8 cellular contexts compared by ENCODE assay signal in the genomic region with DNA sequence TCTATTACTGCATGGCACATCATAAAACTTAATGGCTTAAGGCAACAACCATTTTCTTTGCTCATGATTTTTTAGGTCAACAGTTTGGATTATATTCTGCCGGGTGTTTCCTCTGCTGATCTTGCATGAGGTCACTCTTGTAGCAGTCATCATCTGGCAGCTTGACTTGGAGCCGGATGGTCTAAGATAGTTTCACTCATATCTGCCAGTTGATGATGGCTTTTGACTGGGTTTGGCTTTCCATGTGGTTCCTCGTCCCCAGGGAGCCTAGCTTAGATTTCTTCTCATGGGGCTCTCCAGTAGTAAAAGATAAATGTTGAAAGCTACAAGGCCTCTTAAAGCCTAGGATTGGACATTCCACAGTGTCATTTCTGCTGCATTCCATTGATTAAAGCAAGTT. TPM values are rescaled to one million over a fixed set of nuclear protein-coding genes. Genes with fewer than 3 reads are reported as not detected.
DNase-seq lines count a peak whose midpoint lies in the region; ATAC-seq and TF ChIP-seq lines count a peak whose summit lies in the region.

No MANE protein-coding gene starts in this region.

- ATAC-seq in GM18870 (IDR thresholded peaks at IDR 0.05; ENCODE audit: unreplicated experiment) (peak; percentile 66), HG03378 (IDR thresholded peaks at IDR 0.05; ENCODE audit: unreplicated experiment) (peak; percentile 51)

- no peak overlapping the region for H3K27ac Mint-ChIP-seq in glutamatergic neuron (ENCODE audit: unreplicated experiment)

- H3K27ac ChIP-seq in WERI-Rb-1 (no peak overlapping the region), stomach (peak overlapping the region in 3 of 5 donors; percentile 49 to 65 (median 59))

- no peak for TF ChIP-seq EP300 in stomach (IDR thresholded peaks at IDR 0.05)

- H3K4me1 Mint-ChIP-seq in glutamatergic neuron (ENCODE audit: low read depth, unreplicated experiment), result peaks cover 22% of the 10 kb centered on the region

- no peaks in the 10 kb centered on the region for H3K36me3 Mint-ChIP-seq in glutamatergic neuron (ENCODE audit: unreplicated experiment)

- H3K4me1 ChIP-seq in stomach, result peaks cover 13 to 82% (median 47%) of the 10 kb centered on the region in 4 donors

- H3K4me3 Mint-ChIP-seq in glutamatergic neuron (ENCODE audit: unreplicated experiment), result no peak overlapping the region

- H3K4me3 ChIP-seq in WERI-Rb-1 (ENCODE audit: low read depth, low read length) (no peak overlapping the region), stomach (no peak overlapping the region)

- H3K27me3 ChIP-seq in WERI-Rb-1 (ENCODE audit: insufficient read depth, low read depth, severe bottlenecking), result no peaks in the 10 kb centered on the region
- H3K27me3 ChIP-seq in stomach, result no peaks in the 10 kb centered on the region

- 41 to 59% (median 45%) methylated on average over 3 of the region's 3 CpGs for WGBS in stomach, 5 donors

- DNase-seq in AG08396 (ENCODE audit: low spot score), result peak; percentile 62
- peak; percentile 23 for DNase-seq in WERI-Rb-1
- DNase-seq in glutamatergic neuron, result peak; percentile 37
- DNase-seq in stomach, result no peak
- DNase-seq in NCI-H748 treated with DMSO at 0.1 percent for 48 hours (lab: John Stamatoyannopoulos, UW), result no peak
- DNase-seq in NCI-H2081 treated with DMSO at 0.1 percent for 48 hours (lab: John Stamatoyannopoulos, UW), result no peak

- no peaks in the 10 kb centered on the region for H3K36me3 ChIP-seq in WERI-Rb-1
- no peaks in the 10 kb centered on the region for H3K36me3 ChIP-seq in stomach

- TF ChIP-seq CTCF in WERI-Rb-1 (IDR thresholded peaks at IDR 0.05; ENCODE audit: low read depth, low read length), result no peak
- no peak for TF ChIP-seq CTCF in glutamatergic neuron (IDR thresholded peaks at IDR 0.05; ENCODE audit: partially characterized antibody, unreplicated experiment)
- no peak for TF ChIP-seq CTCF in stomach (IDR thresholded peaks at IDR 0.05)

- H3K27me3 Mint-ChIP-seq in glutamatergic neuron (ENCODE audit: unreplicated experiment), result peaks cover 2% of the 10 kb centered on the region

- H3K9me3 ChIP-seq in WERI-Rb-1 (ENCODE audit: severe bottlenecking), result peaks cover 2% of the 10 kb centered on the region
- H3K9me3 ChIP-seq in stomach, result no peaks in the 10 kb centered on the region

- TF ChIP-seq POLR2A in stomach (IDR thresholded peaks at IDR 0.05), result no peak

- intact Hi-C loops in stomach (cut with DNase I; ENCODE audit: low total_unique reads), result no loop called here

- no peaks in the 10 kb centered on the region for H3K9me3 Mint-ChIP-seq in glutamatergic neuron (ENCODE audit: unreplicated experiment)

RNA-seq across cellular contexts. Expression of a gene that starts 27.4 kb away (rescaled TPM):
- 9.3 TPM for total RNA-seq in glutamatergic neuron (ENCODE audit: unreplicated experiment)
- total RNA-seq in stomach, result 100 to 1,000 TPM in 1 of 5 donors, 10 to 100 TPM in 3, 1 to 10 TPM in 1; 8.1 to 160 (median 71.9) TPM
- polyA plus RNA-seq in stomach, result 1 to 10 TPM; 2.0 to 5.1 (median 2.4) TPM

Comparison
In these comparisons a context has a peak if more than half of its experiments do, and no peak if none do; other contexts are left out.
1. DNase-seq: peak in AG08396 (single experiment), WERI-Rb-1 (single experiment) and glutamatergic neuron (single experiment); none in stomach (single experiment), NCI-H748 treated with DMSO at 0.1 percent for 48 hours (single experiment) and NCI-H2081 treated with DMSO at 0.1 percent for 48 hours (single experiment).